In genomic region chr13:30797847-30798246, GRCh38 we compare ENCODE assay signal across 17 cellular contexts.
DNase-seq lines count a peak whose midpoint lies in the region; ATAC-seq and TF ChIP-seq lines count a peak whose summit lies in the region.
"Had no signal": no experiment of that assay in that cellular context is flagged by ENCODE, and none has a peak within 500 bp of the region (broad histone marks: within the 10 kb centered on the region; RNA-seq: fewer than 3 reads in every experiment).

No MANE protein-coding gene starts in this region.

- H3K4me3 Mint-ChIP-seq in activated T-cell treated with anti-CD3 and anti-CD28 coated beads, Interleukin-2, amount 50 U/mL, for 24 hours = no peak overlapping the region
- H3K4me3 Mint-ChIP-seq in activated T-helper 1 cell treated with anti-CD3 and anti-CD28 coated beads, Interleukin-12 subunit alpha, Interleukin-12 subunit beta, Interleukin-2, Interleukin-4 antibody, amounts not matched to agents 30 ng/mL and 10 ng/mL and 1 ng/mL, durations not matched to agents 14 hours and 24 hours and 36 hours = no peak overlapping the region
- peak overlapping the region; percentile 61 for H3K4me3 Mint-ChIP-seq in stimulated activated effector memory CD8-positive, alpha-beta T cell treated with anti-CD3 and anti-CD28 coated beads, Interleukin-12 subunit alpha, Interleukin-12 subunit beta, amount 100 ng/mL, for 72 hours
- H3K4me3 Mint-ChIP-seq in mesothelial cell of epicardium = no peak overlapping the region
- H3K4me3 Mint-ChIP-seq: CD4-positive, alpha-beta T cell had no signal

- peak overlapping the region; percentile 50 to 51 for H2BK12ac ChIP-seq in mesenchymal stem cell (ENCODE audit: low read length in 2 of 2)

- no peaks in the 10 kb centered on the region for H3K9me3 Mint-ChIP-seq in activated T-cell treated with anti-CD3 and anti-CD28 coated beads, Interleukin-2, amount 50 U/mL, for 24 hours
- H3K9me3 Mint-ChIP-seq in activated T-helper 1 cell treated with anti-CD3 and anti-CD28 coated beads, Interleukin-12 subunit alpha, Interleukin-12 subunit beta, Interleukin-2, Interleukin-4 antibody, amounts not matched to agents 30 ng/mL and 10 ng/mL and 1 ng/mL, durations not matched to agents 14 hours and 24 hours and 36 hours = no peaks in the 10 kb centered on the region
- no peaks in the 10 kb centered on the region for H3K9me3 Mint-ChIP-seq in stimulated activated effector memory CD8-positive, alpha-beta T cell treated with anti-CD3 and anti-CD28 coated beads, Interleukin-12 subunit alpha, Interleukin-12 subunit beta, amount 100 ng/mL, for 72 hours
- H3K9me3 Mint-ChIP-seq in mesothelial cell of epicardium = no peaks in the 10 kb centered on the region
- H3K9me3 Mint-ChIP-seq: CD4-positive, alpha-beta T cell had no signal

- 94% methylated on average over 6 of the region's 7 CpGs for WGBS in mesenchymal stem cell

- H3K4me1 ChIP-seq in mesenchymal stem cell (ENCODE audit: control insufficient read depth, insufficient read depth, low read depth, low read length) = peaks cover 28% of the 10 kb centered on the region

- no peak overlapping the region for H2AK5ac ChIP-seq in mesenchymal stem cell (ENCODE audit: low read length, severe bottlenecking)

- ATAC-seq in stimulated activated effector memory CD8-positive, alpha-beta T cell treated with anti-CD3 and anti-CD28 coated beads, Interleukin-12 subunit alpha, Interleukin-12 subunit beta, amount 100 ng/mL, for 72 hours = no peak
- ATAC-seq: K562 had no signal

- H3K27me3 ChIP-seq in mesenchymal stem cell (ENCODE audit: control insufficient read depth in 1 of 2, insufficient read depth in 1 of 2, low read length in 2 of 2) = peaks cover 0 to 8% of the 10 kb centered on the region in 2 experiments
- H3K27me3 ChIP-seq: BE2C had no signal

- H3K27ac ChIP-seq in mesenchymal stem cell (ENCODE audit: low read length, poor library complexity, severe bottlenecking) = no peak overlapping the region

- H3K14ac ChIP-seq in mesenchymal stem cell (ENCODE audit: low read length in 2 of 2) = no peak overlapping the region

- DNase-seq in activated T-cell treated with anti-CD3 and anti-CD28 coated beads, Interleukin-2, amount 50 U/mL, for 24 hours = no peak
- DNase-seq in activated T-cell treated with anti-CD3 and anti-CD28 coated beads for 4 hours = no peak
- no peak for DNase-seq in activated T-helper 1 cell treated with anti-CD3 and anti-CD28 coated beads, Interleukin-12 subunit alpha, Interleukin-12 subunit beta, Interleukin-2, Interleukin-4 antibody, amounts not matched to agents 30 ng/mL and 10 ng/mL and 1 ng/mL, durations not matched to agents 14 hours and 24 hours and 36 hours (ENCODE audit: low spot score)
- DNase-seq in mesenchymal stem cell = no peak
- no peak for DNase-seq in stimulated activated effector memory CD8-positive, alpha-beta T cell treated with anti-CD3 and anti-CD28 coated beads, Interleukin-12 subunit alpha, Interleukin-12 subunit beta, amount 100 ng/mL, for 72 hours (ENCODE audit: low spot score in 2 of 2)
- no peak for DNase-seq in NCI-H2107 (lab: John Stamatoyannopoulos, UW)
- no peak for DNase-seq in stimulated activated CD8-positive, alpha-beta memory T cell treated with anti-CD3 and anti-CD28 coated beads, Interleukin-4, amount 100 ng/mL, for 48 hours
- DNase-seq in mesothelial cell of epicardium (ENCODE audit: low spot score in 2 of 2, unreplicated experiment in 2 of 2) = no peak
- DNase-seq: BE2C; CD4-positive, alpha-beta T cell; GF-D8; MV-4-11; NCI-H1694 treated with DMSO at 0.1 percent for 48 hours; NCI-H510A; NCI-H774; Right ventricle myocardium superior had no signal

- H3K4me2 ChIP-seq in mesenchymal stem cell (ENCODE audit: low read length, poor library complexity, severe bottlenecking) = no peak overlapping the region

- H2AFZ ChIP-seq in mesenchymal stem cell (ENCODE audit: low read depth, low read length) = no peak overlapping the region

- peak overlapping the region in 1 of 2 experiments; percentile 53 for H3K4ac ChIP-seq in mesenchymal stem cell (ENCODE audit: low read depth in 1 of 2, low read length in 2 of 2)

- H4K8ac ChIP-seq in mesenchymal stem cell (ENCODE audit: low read length) = peak overlapping the region; percentile 78

- no peak overlapping the region for H2BK5ac ChIP-seq in mesenchymal stem cell (ENCODE audit: low read depth, low read length, poor library complexity, severe bottlenecking)

- intact Hi-C loops in activated T-helper 1 cell treated with anti-CD3 and anti-CD28 coated beads, Interleukin-12 subunit alpha, Interleukin-12 subunit beta, Interleukin-2, Interleukin-4 antibody, amounts not matched to agents 30 ng/mL and 10 ng/mL and 1 ng/mL, durations not matched to agents 14 hours and 24 hours and 36 hours (cut with micrococcal nuclease) = loop anchor here (1.0 kb wide), 2 partner anchors 54 to 58 kb away; no protein-coding TSS in a partner anchor

- H3K36me3 Mint-ChIP-seq in activated T-cell treated with anti-CD3 and anti-CD28 coated beads, Interleukin-2, amount 50 U/mL, for 24 hours (ENCODE audit: low read depth) = no peaks in the 10 kb centered on the region
- peaks cover 2% of the 10 kb centered on the region for H3K36me3 Mint-ChIP-seq in activated T-helper 1 cell treated with anti-CD3 and anti-CD28 coated beads, Interleukin-12 subunit alpha, Interleukin-12 subunit beta, Interleukin-2, Interleukin-4 antibody, amounts not matched to agents 30 ng/mL and 10 ng/mL and 1 ng/mL, durations not matched to agents 14 hours and 24 hours and 36 hours (ENCODE audit: low read depth)
- H3K36me3 Mint-ChIP-seq in stimulated activated effector memory CD8-positive, alpha-beta T cell treated with anti-CD3 and anti-CD28 coated beads, Interleukin-12 subunit alpha, Interleukin-12 subunit beta, amount 100 ng/mL, for 72 hours = no peaks in the 10 kb centered on the region
- H3K36me3 Mint-ChIP-seq in mesothelial cell of epicardium = no peaks in the 10 kb centered on the region

- H3K4me1 Mint-ChIP-seq in activated T-cell treated with anti-CD3 and anti-CD28 coated beads, Interleukin-2, amount 50 U/mL, for 24 hours (ENCODE audit: low read depth) = peaks cover 32% of the 10 kb centered on the region
- peaks cover 49% of the 10 kb centered on the region for H3K4me1 Mint-ChIP-seq in activated T-helper 1 cell treated with anti-CD3 and anti-CD28 coated beads, Interleukin-12 subunit alpha, Interleukin-12 subunit beta, Interleukin-2, Interleukin-4 antibody, amounts not matched to agents 30 ng/mL and 10 ng/mL and 1 ng/mL, durations not matched to agents 14 hours and 24 hours and 36 hours (ENCODE audit: low read depth)
- H3K4me1 Mint-ChIP-seq in stimulated activated effector memory CD8-positive, alpha-beta T cell treated with anti-CD3 and anti-CD28 coated beads, Interleukin-12 subunit alpha, Interleukin-12 subunit beta, amount 100 ng/mL, for 72 hours = peaks cover 52% of the 10 kb centered on the region
- peaks cover 41% of the 10 kb centered on the region for H3K4me1 Mint-ChIP-seq in mesothelial cell of epicardium

- peak overlapping the region; percentile 74 to 76 for H3K18ac ChIP-seq in mesenchymal stem cell (ENCODE audit: low read depth in 1 of 2, low read length in 2 of 2)

- no peaks in the 10 kb centered on the region for H3K79me1 ChIP-seq in mesenchymal stem cell (replicated peaks; ENCODE audit: low read length, poor library complexity, severe bottlenecking)

- no peaks in the 10 kb centered on the region for H3K36me3 ChIP-seq in mesenchymal stem cell (ENCODE audit: control insufficient read depth in 1 of 2, insufficient read depth in 2 of 2, low read depth in 1 of 2, low read length in 2 of 2)
- H3K36me3 ChIP-seq: BE2C had no signal

- H3K27ac Mint-ChIP-seq in activated T-cell treated with anti-CD3 and anti-CD28 coated beads, Interleukin-2, amount 50 U/mL, for 24 hours = peak overlapping the region; percentile 37
- peak overlapping the region; percentile 63 for H3K27ac Mint-ChIP-seq in activated T-helper 1 cell treated with anti-CD3 and anti-CD28 coated beads, Interleukin-12 subunit alpha, Interleukin-12 subunit beta, Interleukin-2, Interleukin-4 antibody, amounts not matched to agents 30 ng/mL and 10 ng/mL and 1 ng/mL, durations not matched to agents 14 hours and 24 hours and 36 hours
- peak overlapping the region; percentile 94 for H3K27ac Mint-ChIP-seq in stimulated activated effector memory CD8-positive, alpha-beta T cell treated with anti-CD3 and anti-CD28 coated beads, Interleukin-12 subunit alpha, Interleukin-12 subunit beta, amount 100 ng/mL, for 72 hours
- no peak overlapping the region for H3K27ac Mint-ChIP-seq in mesothelial cell of epicardium

- H3K9ac ChIP-seq in mesenchymal stem cell (ENCODE audit: low read length) = no peak overlapping the region

- no peak overlapping the region for H3K23ac ChIP-seq in mesenchymal stem cell (ENCODE audit: low read length in 2 of 2)

- H4K91ac ChIP-seq in mesenchymal stem cell (ENCODE audit: low read length) = peak overlapping the region; percentile 47

- H3K27me3 Mint-ChIP-seq in activated T-cell treated with anti-CD3 and anti-CD28 coated beads, Interleukin-2, amount 50 U/mL, for 24 hours = no peaks in the 10 kb centered on the region
- H3K27me3 Mint-ChIP-seq in activated T-helper 1 cell treated with anti-CD3 and anti-CD28 coated beads, Interleukin-12 subunit alpha, Interleukin-12 subunit beta, Interleukin-2, Interleukin-4 antibody, amounts not matched to agents 30 ng/mL and 10 ng/mL and 1 ng/mL, durations not matched to agents 14 hours and 24 hours and 36 hours (ENCODE audit: insufficient read depth) = peaks cover 3% of the 10 kb centered on the region
- H3K27me3 Mint-ChIP-seq in mesothelial cell of epicardium (ENCODE audit: low read depth) = no peaks in the 10 kb centered on the region
- H3K27me3 Mint-ChIP-seq: CD4-positive, alpha-beta T cell had no signal

- no peak for TF ChIP-seq CTCF in mesothelial cell of epicardium (IDR thresholded peaks at IDR 0.05; ENCODE audit: unreplicated experiment)

- no peak overlapping the region for H3K4me3 ChIP-seq in mesenchymal stem cell (ENCODE audit: insufficient read depth in 1 of 2, low read depth in 1 of 2, low read length in 2 of 2)
- H3K4me3 ChIP-seq: K562 had no signal

- peak overlapping the region; percentile 3 for H2BK15ac ChIP-seq in mesenchymal stem cell (ENCODE audit: low read depth, poor library complexity, severe bottlenecking)

- no peaks in the 10 kb centered on the region for H3K9me3 ChIP-seq in mesenchymal stem cell (ENCODE audit: control insufficient read depth, low read length)
- H3K9me3 ChIP-seq: BE2C had no signal

- H2BK120ac ChIP-seq in mesenchymal stem cell (ENCODE audit: low read depth, low read length) = no peak overlapping the region
